ENCODE assay signal across 1 cellular context in the genomic region with DNA sequence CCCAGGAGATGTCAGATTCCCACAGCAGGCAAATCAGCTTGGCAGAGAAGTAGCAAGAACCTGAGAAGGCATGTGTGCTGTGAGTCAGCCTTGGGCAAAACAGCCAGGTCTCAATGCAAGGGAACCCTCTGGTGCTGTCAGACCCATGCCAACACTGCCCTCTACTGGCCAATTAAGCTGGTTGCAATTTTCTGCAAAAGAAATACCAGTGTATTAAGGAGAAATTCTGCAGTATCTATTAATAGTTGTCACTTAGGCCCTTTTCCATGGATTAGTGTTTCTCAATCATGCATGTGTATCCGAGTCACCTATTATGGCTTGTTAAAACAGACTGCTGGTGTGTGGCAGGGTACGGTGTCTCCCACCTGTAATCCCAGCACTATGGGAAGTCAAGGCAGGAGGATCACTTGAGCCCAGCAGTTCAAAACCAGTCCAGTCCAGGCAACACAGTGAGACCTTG.
TF ChIP-seq lines count a peak whose summit lies in the region.

No MANE protein-coding gene starts in this region.

TF ChIP-seq in GM23338, 12 proteins besides CTCF, POLR2A, EP300 and RAD21 (continued from another document):
- TF ChIP-seq, protein P1, sequence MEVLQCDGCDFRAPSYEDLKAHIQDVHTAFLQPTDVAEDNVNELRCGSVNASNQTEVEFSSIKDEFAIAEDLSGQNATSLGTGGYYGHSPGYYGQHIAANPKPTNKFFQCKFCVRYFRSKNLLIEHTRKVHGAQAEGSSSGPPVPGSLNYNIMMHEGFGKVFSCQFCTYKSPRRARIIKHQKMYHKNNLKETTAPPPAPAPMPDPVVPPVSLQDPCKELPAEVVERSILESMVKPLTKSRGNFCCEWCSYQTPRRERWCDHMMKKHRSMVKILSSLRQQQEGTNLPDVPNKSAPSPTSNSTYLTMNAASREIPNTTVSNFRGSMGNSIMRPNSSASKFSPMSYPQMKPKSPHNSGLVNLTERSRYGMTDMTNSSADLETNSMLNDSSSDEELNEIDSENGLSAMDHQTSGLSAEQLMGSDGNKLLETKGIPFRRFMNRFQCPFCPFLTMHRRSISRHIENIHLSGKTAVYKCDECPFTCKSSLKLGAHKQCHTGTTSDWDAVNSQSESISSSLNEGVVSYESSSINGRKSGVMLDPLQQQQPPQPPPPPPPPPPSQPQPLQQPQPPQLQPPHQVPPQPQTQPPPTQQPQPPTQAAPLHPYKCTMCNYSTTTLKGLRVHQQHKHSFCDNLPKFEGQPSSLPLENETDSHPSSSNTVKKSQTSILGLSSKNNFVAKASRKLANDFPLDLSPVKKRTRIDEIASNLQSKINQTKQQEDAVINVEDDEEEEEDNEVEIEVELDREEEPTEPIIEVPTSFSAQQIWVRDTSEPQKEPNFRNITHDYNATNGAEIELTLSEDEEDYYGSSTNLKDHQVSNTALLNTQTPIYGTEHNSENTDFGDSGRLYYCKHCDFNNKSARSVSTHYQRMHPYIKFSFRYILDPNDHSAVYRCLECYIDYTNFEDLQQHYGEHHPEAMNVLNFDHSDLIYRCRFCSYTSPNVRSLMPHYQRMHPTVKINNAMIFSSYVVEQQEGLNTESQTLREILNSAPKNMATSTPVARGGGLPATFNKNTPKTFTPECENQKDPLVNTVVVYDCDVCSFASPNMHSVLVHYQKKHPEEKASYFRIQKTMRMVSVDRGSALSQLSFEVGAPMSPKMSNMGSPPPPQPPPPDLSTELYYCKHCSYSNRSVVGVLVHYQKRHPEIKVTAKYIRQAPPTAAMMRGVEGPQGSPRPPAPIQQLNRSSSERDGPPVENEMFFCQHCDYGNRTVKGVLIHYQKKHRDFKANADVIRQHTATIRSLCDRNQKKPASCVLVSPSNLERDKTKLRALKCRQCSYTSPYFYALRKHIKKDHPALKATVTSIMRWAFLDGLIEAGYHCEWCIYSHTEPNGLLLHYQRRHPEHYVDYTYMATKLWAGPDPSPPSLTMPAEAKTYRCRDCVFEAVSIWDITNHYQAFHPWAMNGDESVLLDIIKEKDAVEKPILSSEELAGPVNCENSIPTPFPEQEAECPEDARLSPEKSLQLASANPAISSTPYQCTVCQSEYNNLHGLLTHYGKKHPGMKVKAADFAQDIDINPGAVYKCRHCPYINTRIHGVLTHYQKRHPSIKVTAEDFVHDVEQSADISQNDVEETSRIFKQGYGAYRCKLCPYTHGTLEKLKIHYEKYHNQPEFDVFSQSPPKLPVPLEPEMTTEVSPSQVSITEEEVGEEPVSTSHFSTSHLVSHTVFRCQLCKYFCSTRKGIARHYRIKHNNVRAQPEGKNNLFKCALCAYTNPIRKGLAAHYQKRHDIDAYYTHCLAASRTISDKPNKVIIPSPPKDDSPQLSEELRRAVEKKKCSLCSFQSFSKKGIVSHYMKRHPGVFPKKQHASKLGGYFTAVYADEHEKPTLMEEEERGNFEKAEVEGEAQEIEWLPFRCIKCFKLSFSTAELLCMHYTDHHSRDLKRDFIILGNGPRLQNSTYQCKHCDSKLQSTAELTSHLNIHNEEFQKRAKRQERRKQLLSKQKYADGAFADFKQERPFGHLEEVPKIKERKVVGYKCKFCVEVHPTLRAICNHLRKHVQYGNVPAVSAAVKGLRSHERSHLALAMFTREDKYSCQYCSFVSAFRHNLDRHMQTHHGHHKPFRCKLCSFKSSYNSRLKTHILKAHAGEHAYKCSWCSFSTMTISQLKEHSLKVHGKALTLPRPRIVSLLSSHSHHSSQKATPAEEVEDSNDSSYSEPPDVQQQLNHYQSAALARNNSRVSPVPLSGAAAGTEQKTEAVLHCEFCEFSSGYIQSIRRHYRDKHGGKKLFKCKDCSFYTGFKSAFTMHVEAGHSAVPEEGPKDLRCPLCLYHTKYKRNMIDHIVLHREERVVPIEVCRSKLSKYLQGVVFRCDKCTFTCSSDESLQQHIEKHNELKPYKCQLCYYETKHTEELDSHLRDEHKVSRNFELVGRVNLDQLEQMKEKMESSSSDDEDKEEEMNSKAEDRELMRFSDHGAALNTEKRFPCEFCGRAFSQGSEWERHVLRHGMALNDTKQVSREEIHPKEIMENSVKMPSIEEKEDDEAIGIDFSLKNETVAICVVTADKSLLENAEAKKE (CRISPR knock-in tag; IDR thresholded peaks at IDR 0.05), result no peak
- TF ChIP-seq, protein P2, sequence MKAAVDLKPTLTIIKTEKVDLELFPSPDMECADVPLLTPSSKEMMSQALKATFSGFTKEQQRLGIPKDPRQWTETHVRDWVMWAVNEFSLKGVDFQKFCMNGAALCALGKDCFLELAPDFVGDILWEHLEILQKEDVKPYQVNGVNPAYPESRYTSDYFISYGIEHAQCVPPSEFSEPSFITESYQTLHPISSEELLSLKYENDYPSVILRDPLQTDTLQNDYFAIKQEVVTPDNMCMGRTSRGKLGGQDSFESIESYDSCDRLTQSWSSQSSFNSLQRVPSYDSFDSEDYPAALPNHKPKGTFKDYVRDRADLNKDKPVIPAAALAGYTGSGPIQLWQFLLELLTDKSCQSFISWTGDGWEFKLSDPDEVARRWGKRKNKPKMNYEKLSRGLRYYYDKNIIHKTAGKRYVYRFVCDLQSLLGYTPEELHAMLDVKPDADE (IDR thresholded peaks at IDR 0.05), result no peak
TF ChIP-seq in GM23338: peak in this region for 0.
